21 cellular contexts compared by ENCODE assay signal in genomic region chr3:190375671-190376070, GRCh38. TPM values are rescaled to one million over a fixed set of nuclear protein-coding genes. Genes with fewer than 3 reads are reported as not detected.
"Had no signal": no experiment of that assay in that cellular context is flagged by ENCODE, and none has a peak within 500 bp of the region (broad histone marks: within the 10 kb centered on the region; RNA-seq: fewer than 3 reads in every experiment).

No MANE protein-coding gene starts in this region.

- H3K9me3 ChIP-seq: esophagus muscularis mucosa, pancreas, sigmoid colon, testis, tibial nerve, upper lobe of right lung, vagina had no signal

- H3K27ac Mint-ChIP-seq: mesothelial cell of epicardium; natural killer cell; stimulated activated naive B cell treated with anti-CD40 and anti-IgM and Interleukin-4, amounts not matched to agents 10 μg/mL and 1 μg/mL and 100 μg/mL, for 72 hours; stimulated activated naive CD8-positive, alpha-beta T cell treated with anti-CD3 and anti-CD28 coated beads, Interleukin-15, amount 100 ng/mL, for 72 hours had no signal

- H3K36me3 ChIP-seq: esophagus muscularis mucosa, pancreas, sigmoid colon, tibial nerve, upper lobe of right lung, vagina had no signal

- H3K4me1 Mint-ChIP-seq: natural killer cell; stimulated activated naive B cell treated with anti-CD40 and anti-IgM and Interleukin-4, amounts not matched to agents 10 μg/mL and 1 μg/mL and 100 μg/mL, for 72 hours; stimulated activated naive CD8-positive, alpha-beta T cell treated with anti-CD3 and anti-CD28 coated beads, Interleukin-15, amount 100 ng/mL, for 72 hours had no signal

- DNase-seq: effector memory CD4-positive, alpha-beta T cell; kidney; left colon; natural killer cell; occipital lobe; pancreas; sigmoid colon; stimulated activated CD4-positive, alpha-beta T cell treated with anti-CD3 and anti-CD28 coated beads, Interleukin-2, amount 100 ng/mL, for 24 hours; stimulated activated CD4-positive, alpha-beta T cell treated with anti-CD3 and anti-CD28 coated beads, Interleukin-4, amount 100 ng/mL, for 4 hours; stimulated activated naive B cell treated with anti-CD40 and anti-IgM and Interleukin-4, amounts not matched to agents 10 μg/mL and 1 μg/mL and 100 μg/mL, for 72 hours; stimulated activated naive CD8-positive, alpha-beta T cell treated with anti-CD3 and anti-CD28 coated beads, Interleukin-15, amount 100 ng/mL, for 72 hours; testis; upper lobe of right lung had no signal

- ATAC-seq: natural killer cell; stimulated activated naive B cell treated with anti-CD40 and anti-IgM and Interleukin-4, amounts not matched to agents 10 μg/mL and 1 μg/mL and 100 μg/mL, for 72 hours; stimulated activated naive CD8-positive, alpha-beta T cell treated with anti-CD3 and anti-CD28 coated beads, Interleukin-15, amount 100 ng/mL, for 72 hours had no signal

- H3K4me1 ChIP-seq: esophagus muscularis mucosa, sigmoid colon, testis, tibial nerve, upper lobe of right lung, vagina had no signal

- H3K36me3 Mint-ChIP-seq: mesothelial cell of epicardium; natural killer cell; stimulated activated naive B cell treated with anti-CD40 and anti-IgM and Interleukin-4, amounts not matched to agents 10 μg/mL and 1 μg/mL and 100 μg/mL, for 72 hours had no signal

- H3K4me3 ChIP-seq: esophagus muscularis mucosa, pancreas, sigmoid colon, skin epidermis, testis, tibial nerve, upper lobe of right lung, vagina had no signal

- H3K4me3 Mint-ChIP-seq: mesothelial cell of epicardium; natural killer cell; stimulated activated naive B cell treated with anti-CD40 and anti-IgM and Interleukin-4, amounts not matched to agents 10 μg/mL and 1 μg/mL and 100 μg/mL, for 72 hours; stimulated activated naive CD8-positive, alpha-beta T cell treated with anti-CD3 and anti-CD28 coated beads, Interleukin-15, amount 100 ng/mL, for 72 hours had no signal

- H3K27me3 ChIP-seq: esophagus muscularis mucosa, pancreas, sigmoid colon, testis, tibial nerve, upper lobe of right lung, vagina had no signal

- H3K9me3 Mint-ChIP-seq: mesothelial cell of epicardium; stimulated activated naive B cell treated with anti-CD40 and anti-IgM and Interleukin-4, amounts not matched to agents 10 μg/mL and 1 μg/mL and 100 μg/mL, for 72 hours; stimulated activated naive CD8-positive, alpha-beta T cell treated with anti-CD3 and anti-CD28 coated beads, Interleukin-15, amount 100 ng/mL, for 72 hours had no signal

- H3K27ac ChIP-seq: esophagus muscularis mucosa, pancreas, sigmoid colon, testis, tibial nerve, upper lobe of right lung, vagina had no signal

RNA-seq across cellular contexts. Expression of gene CLDN16, which starts 12.3 kb away (rescaled TPM):
- total RNA-seq: esophagus muscularis mucosa, lung microvascular endothelial cell, myocyte, natural killer cell, pulmonary artery endothelial cell, sigmoid colon had no signal

RNA-seq across cellular contexts. Expression of gene CLDN1, which starts 53.4 kb away (rescaled TPM):
- total RNA-seq: natural killer cell had no signal
